10 cellular contexts compared by ENCODE assay signal in genomic region chr5:141478321-141478945, GRCh38. TPM values are rescaled to one million over a fixed set of nuclear protein-coding genes. Genes with fewer than 3 reads are reported as not detected.
DNase-seq lines count a peak whose midpoint lies in the region; ATAC-seq and TF ChIP-seq lines count a peak whose summit lies in the region.
"Had no signal": no experiment of that assay in that cellular context is flagged by ENCODE, and none has a peak within 500 bp of the region (broad histone marks: within the 10 kb centered on the region; RNA-seq: fewer than 3 reads in every experiment).

No MANE protein-coding gene starts in this region.

- no peaks in the 10 kb centered on the region for H3K27me3 ChIP-seq in esophagus muscularis mucosa

- TF ChIP-seq POLR2A in esophagus muscularis mucosa (IDR thresholded peaks at IDR 0.05; ENCODE audit: low read depth) = no peak

- DNase-seq in DMS53 (lab: John Stamatoyannopoulos, UW) (peak; percentile 90), NCI-H2029 (lab: John Stamatoyannopoulos, UW) (peak; percentile 74), esophagus muscularis mucosa (ENCODE audit: extremely low spot score) (no peak), osteocyte (ENCODE audit: extremely low spot score, unreplicated experiment) (no peak), DMS114 treated with DMSO at 0.1 percent for 48 hours (lab: John Stamatoyannopoulos, UW; ENCODE audit: unreplicated experiment) (no peak), head of caudate nucleus (no peak), T-helper 1 cell (no peak)
- DNase-seq: activated CD8-positive, alpha-beta memory T cell treated with anti-CD3 and anti-CD28 coated beads, Interleukin-2, amount 50 U/mL, for 4 hours; stimulated activated naive B cell treated with anti-CD40 and anti-IgM and Interleukin-4, amounts not matched to agents 10 μg/mL and 1 μg/mL and 100 μg/mL, for 72 hours had no signal

- WGBS in esophagus muscularis mucosa = 45% methylated on average over 18 of the region's 20 CpGs

- peaks cover 27% of the 10 kb centered on the region for H3K36me3 Mint-ChIP-seq in osteocyte (ENCODE audit: unreplicated experiment)

- intact Hi-C loops in esophagus muscularis mucosa (cut with DNase I) (loop anchor here (5.0 kb wide), 1 partner anchor 79 kb away; no protein-coding TSS in a partner anchor), head of caudate nucleus (cut with DNase I) (loop anchor here (5.0 kb wide), 1 partner anchor 34 kb away; no protein-coding TSS in a partner anchor)

- no peaks in the 10 kb centered on the region for H3K9me3 ChIP-seq in esophagus muscularis mucosa

- TF ChIP-seq EP300 in esophagus muscularis mucosa (IDR thresholded peaks at IDR 0.05) = no peak

- H3K4me1 ChIP-seq in esophagus muscularis mucosa = peaks cover 41 to 76% (median 72%) of the 10 kb centered on the region in 4 donors

- TF ChIP-seq CTCF in esophagus muscularis mucosa (IDR thresholded peaks at IDR 0.05) (no peak), osteocyte (IDR thresholded peaks at IDR 0.05) (no peak)

- no peak for ATAC-seq in HG03039 (IDR thresholded peaks at IDR 0.05; ENCODE audit: unreplicated experiment)
- ATAC-seq: stimulated activated naive B cell treated with anti-CD40 and anti-IgM and Interleukin-4, amounts not matched to agents 10 μg/mL and 1 μg/mL and 100 μg/mL, for 72 hours had no signal

- H3K27ac ChIP-seq in esophagus muscularis mucosa (replicated peaks in 1 of 4) = no peak overlapping the region

- H3K4me3 Mint-ChIP-seq in osteocyte (ENCODE audit: unreplicated experiment) = peak overlapping the region; percentile 97
- H3K4me3 Mint-ChIP-seq: stimulated activated naive B cell treated with anti-CD40 and anti-IgM and Interleukin-4, amounts not matched to agents 10 μg/mL and 1 μg/mL and 100 μg/mL, for 72 hours had no signal

- H3K36me3 ChIP-seq in esophagus muscularis mucosa = peaks cover 0 to 6% (median 0%) of the 10 kb centered on the region in 4 donors

- peaks cover 55% of the 10 kb centered on the region for H3K4me1 Mint-ChIP-seq in osteocyte (ENCODE audit: unreplicated experiment)

- no peaks in the 10 kb centered on the region for H3K9me3 Mint-ChIP-seq in osteocyte (ENCODE audit: unreplicated experiment)
- H3K9me3 Mint-ChIP-seq: stimulated activated naive B cell treated with anti-CD40 and anti-IgM and Interleukin-4, amounts not matched to agents 10 μg/mL and 1 μg/mL and 100 μg/mL, for 72 hours had no signal

- H3K4me3 ChIP-seq in esophagus muscularis mucosa = peak overlapping the region; percentile 64 to 75 (median 68)

- H3K27me3 Mint-ChIP-seq in osteocyte (ENCODE audit: unreplicated experiment) = no peaks in the 10 kb centered on the region

- H3K27ac Mint-ChIP-seq in osteocyte (ENCODE audit: unreplicated experiment) = no peak overlapping the region
- H3K27ac Mint-ChIP-seq: stimulated activated naive B cell treated with anti-CD40 and anti-IgM and Interleukin-4, amounts not matched to agents 10 μg/mL and 1 μg/mL and 100 μg/mL, for 72 hours had no signal

RNA-seq across cellular contexts. Expression of gene PCDHGC3, which starts 2.7 kb away (rescaled TPM):
- total RNA-seq in esophagus muscularis mucosa (10 to 100 TPM; 56.5 to 81.1 (median 65.5) TPM), osteocyte (92.4 and 99.9 TPM in 2 replicates)

RNA-seq across cellular contexts. Expression of gene PCDHGC4, which starts 6.4 kb away (rescaled TPM):
- total RNA-seq in esophagus muscularis mucosa (1 to 10 TPM in 3 of 4 donors, under 1 TPM in 1; 0.91 to 3.3 (median 2.0) TPM), osteocyte (2.8 and 3.7 TPM in 2 replicates)

RNA-seq across cellular contexts. Expression of gene PCDHGC5, which starts 10.4 kb away (rescaled TPM):
- total RNA-seq in esophagus muscularis mucosa (1 to 10 TPM in 3 of 4 donors, under 1 TPM in 1; 0.71 to 3.7 (median 1.4) TPM), osteocyte (1.4 and 1.9 TPM in 2 replicates)

RNA-seq across cellular contexts. Expression of gene PCDHGA12, which starts 48.1 kb away (rescaled TPM):
- total RNA-seq in esophagus muscularis mucosa (10 to 100 TPM in 3 of 4 donors, 1 to 10 TPM in 1; 7.6 to 13.7 (median 11.6) TPM), osteocyte (2.0 and 2.1 TPM in 2 replicates)

RNA-seq across cellular contexts. Expression of gene PCDHGA11, which starts 57.6 kb away (rescaled TPM):
- total RNA-seq in esophagus muscularis mucosa = 1 to 10 TPM; 3.0 to 5.8 (median 4.5) TPM
- 1.9 and 2.2 TPM in 2 replicates for total RNA-seq in osteocyte

Comparison
In these comparisons a context has a peak if more than half of its experiments do, and no peak if none do; other contexts are left out.
1. DNase-seq: peak in DMS53 (single experiment) and NCI-H2029 (single experiment); none in esophagus muscularis mucosa (single experiment), osteocyte (single experiment), DMS114 treated with DMSO at 0.1 percent for 48 hours (single experiment), head of caudate nucleus (0 of 42) and T-helper 1 cell (0 of 5).